13 cellular contexts compared by ENCODE assay signal in genomic region chr2:159083601-159084000, GRCh38.
DNase-seq lines count a peak whose midpoint lies in the region; ATAC-seq and TF ChIP-seq lines count a peak whose summit lies in the region.
"Had no signal": no experiment of that assay in that cellular context is flagged by ENCODE, and none has a peak within 500 bp of the region (broad histone marks: within the 10 kb centered on the region; RNA-seq: fewer than 3 reads in every experiment).

No MANE protein-coding gene starts in this region.

- H3K27me3 ChIP-seq in sigmoid colon: no peaks in the 10 kb centered on the region
- H3K27me3 ChIP-seq: MG63 had no signal

- H3K27ac ChIP-seq in VCaP: peak overlapping the region; percentile 82
- H3K27ac ChIP-seq in sigmoid colon: peak overlapping the region; percentile 52 to 72 (median 60)

- H3K9me3 ChIP-seq in sigmoid colon: no peaks in the 10 kb centered on the region
- H3K9me3 ChIP-seq: MG63 had no signal

- peak; percentile 84 for DNase-seq in EH (ENCODE audit: low read depth)
- peak; percentile 68 for DNase-seq in foreskin melanocyte
- no peak for DNase-seq in sigmoid colon
- no peak for DNase-seq in foreskin fibroblast
- DNase-seq: activated CD4-positive, alpha-beta T cell treated with anti-CD3 and anti-CD28 coated beads for 36 hours; CD4-positive, CD25-positive, alpha-beta regulatory T cell; MG63; NCI-H510A treated with DMSO at 0.1 percent for 48 hours; stimulated activated naive CD8-positive, alpha-beta T cell treated with anti-CD3 and anti-CD28 coated beads, Interleukin-15, amount 100 ng/mL, for 72 hours had no signal

- ATAC-seq in HG03097 (IDR thresholded peaks at IDR 0.05; ENCODE audit: low FRiP score, unreplicated experiment): no peak
- no peak for ATAC-seq in GM21515 (IDR thresholded peaks at IDR 0.05; ENCODE audit: unreplicated experiment)
- ATAC-seq in GM21576 (IDR thresholded peaks at IDR 0.05; ENCODE audit: unreplicated experiment): no peak
- ATAC-seq: activated CD4-positive, alpha-beta T cell treated with anti-CD3 and anti-CD28 coated beads for 36 hours; stimulated activated naive CD8-positive, alpha-beta T cell treated with anti-CD3 and anti-CD28 coated beads, Interleukin-15, amount 100 ng/mL, for 72 hours had no signal

- no peaks in the 10 kb centered on the region for H3K36me3 ChIP-seq in sigmoid colon
- H3K36me3 ChIP-seq: MG63 had no signal

- intact Hi-C loops in sigmoid colon (cut with DNase I): no loop called here

- no peak overlapping the region for H3K4me3 ChIP-seq in sigmoid colon
- no peak overlapping the region for H3K4me3 ChIP-seq in foreskin fibroblast (ENCODE audit: low read depth in 1 of 2, low read length in 2 of 2)
- H3K4me3 ChIP-seq: MG63 had no signal

- no peak for TF ChIP-seq EP300 in sigmoid colon (IDR thresholded peaks at IDR 0.05)

- WGBS in sigmoid colon, 2 donors: 46 to 67% methylated on average over 3 of the region's 3 CpGs

- TF ChIP-seq POLR2A in sigmoid colon (IDR thresholded peaks at IDR 0.05): no peak

- no peak for TF ChIP-seq CTCF in VCaP (conservative IDR thresholded peaks at IDR 0.05)
- no peak for TF ChIP-seq CTCF in sigmoid colon (IDR thresholded peaks at IDR 0.05)
- TF ChIP-seq CTCF in foreskin fibroblast (IDR thresholded peaks at IDR 0.05; ENCODE audit: low read depth, low read length): no peak

- H3K4me1 ChIP-seq in sigmoid colon: peaks cover 0 to 47% (median 38%) of the 10 kb centered on the region in 4 donors

Comparison
In these comparisons a context has a peak if more than half of its experiments do, and no peak if none do; other contexts are left out.
1. DNase-seq: peak in EH (single experiment) and foreskin melanocyte (single experiment); none in sigmoid colon (single experiment) and foreskin fibroblast (0 of 2).